ENCODE assay signal across 1 cellular context in the genomic region with DNA sequence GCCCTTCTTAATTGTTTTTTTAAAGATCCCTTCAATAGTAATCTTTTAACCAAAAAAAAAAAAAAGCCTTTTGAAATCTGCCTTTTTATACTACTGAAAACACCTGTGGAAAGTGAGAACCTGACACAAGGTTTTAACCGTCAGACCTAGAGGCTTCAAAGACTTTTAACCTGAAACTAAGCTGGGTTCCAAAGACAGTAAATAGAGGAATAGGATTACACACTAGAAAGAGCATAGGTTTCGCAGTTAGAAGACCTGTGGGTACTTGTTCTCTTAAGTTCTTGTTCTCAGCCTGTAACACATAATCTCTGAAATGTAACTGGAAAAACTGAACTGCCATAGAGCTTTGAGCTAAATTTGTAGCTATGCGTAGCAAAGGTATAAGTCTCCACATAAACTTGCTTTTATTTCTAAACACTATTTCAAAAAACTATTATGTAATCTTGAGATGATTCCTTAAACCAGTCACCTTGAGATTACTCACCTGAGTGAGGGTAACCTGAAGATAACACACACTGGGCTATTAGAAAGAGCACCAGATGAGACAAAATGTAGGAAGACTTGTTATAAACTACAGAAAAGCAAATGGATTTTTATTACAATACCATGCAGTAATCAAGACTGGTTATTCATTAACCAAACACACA.
TF ChIP-seq lines count a peak whose summit lies in the region.

No MANE protein-coding gene starts in this region.

TF ChIP-seq in A549, 52 proteins besides CTCF, POLR2A, EP300 and RAD21 (continued from another document):
- TF ChIP-seq, protein P1, sequence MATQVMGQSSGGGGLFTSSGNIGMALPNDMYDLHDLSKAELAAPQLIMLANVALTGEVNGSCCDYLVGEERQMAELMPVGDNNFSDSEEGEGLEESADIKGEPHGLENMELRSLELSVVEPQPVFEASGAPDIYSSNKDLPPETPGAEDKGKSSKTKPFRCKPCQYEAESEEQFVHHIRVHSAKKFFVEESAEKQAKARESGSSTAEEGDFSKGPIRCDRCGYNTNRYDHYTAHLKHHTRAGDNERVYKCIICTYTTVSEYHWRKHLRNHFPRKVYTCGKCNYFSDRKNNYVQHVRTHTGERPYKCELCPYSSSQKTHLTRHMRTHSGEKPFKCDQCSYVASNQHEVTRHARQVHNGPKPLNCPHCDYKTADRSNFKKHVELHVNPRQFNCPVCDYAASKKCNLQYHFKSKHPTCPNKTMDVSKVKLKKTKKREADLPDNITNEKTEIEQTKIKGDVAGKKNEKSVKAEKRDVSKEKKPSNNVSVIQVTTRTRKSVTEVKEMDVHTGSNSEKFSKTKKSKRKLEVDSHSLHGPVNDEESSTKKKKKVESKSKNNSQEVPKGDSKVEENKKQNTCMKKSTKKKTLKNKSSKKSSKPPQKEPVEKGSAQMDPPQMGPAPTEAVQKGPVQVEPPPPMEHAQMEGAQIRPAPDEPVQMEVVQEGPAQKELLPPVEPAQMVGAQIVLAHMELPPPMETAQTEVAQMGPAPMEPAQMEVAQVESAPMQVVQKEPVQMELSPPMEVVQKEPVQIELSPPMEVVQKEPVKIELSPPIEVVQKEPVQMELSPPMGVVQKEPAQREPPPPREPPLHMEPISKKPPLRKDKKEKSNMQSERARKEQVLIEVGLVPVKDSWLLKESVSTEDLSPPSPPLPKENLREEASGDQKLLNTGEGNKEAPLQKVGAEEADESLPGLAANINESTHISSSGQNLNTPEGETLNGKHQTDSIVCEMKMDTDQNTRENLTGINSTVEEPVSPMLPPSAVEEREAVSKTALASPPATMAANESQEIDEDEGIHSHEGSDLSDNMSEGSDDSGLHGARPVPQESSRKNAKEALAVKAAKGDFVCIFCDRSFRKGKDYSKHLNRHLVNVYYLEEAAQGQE (IDR thresholded peaks at IDR 0.05): no peak
- no peak for TF ChIP-seq EHF (CRISPR knock-in tag; IDR thresholded peaks at IDR 0.05)
